Comparison of ENCODE assay signal across 9 cellular contexts in the genomic region with DNA sequence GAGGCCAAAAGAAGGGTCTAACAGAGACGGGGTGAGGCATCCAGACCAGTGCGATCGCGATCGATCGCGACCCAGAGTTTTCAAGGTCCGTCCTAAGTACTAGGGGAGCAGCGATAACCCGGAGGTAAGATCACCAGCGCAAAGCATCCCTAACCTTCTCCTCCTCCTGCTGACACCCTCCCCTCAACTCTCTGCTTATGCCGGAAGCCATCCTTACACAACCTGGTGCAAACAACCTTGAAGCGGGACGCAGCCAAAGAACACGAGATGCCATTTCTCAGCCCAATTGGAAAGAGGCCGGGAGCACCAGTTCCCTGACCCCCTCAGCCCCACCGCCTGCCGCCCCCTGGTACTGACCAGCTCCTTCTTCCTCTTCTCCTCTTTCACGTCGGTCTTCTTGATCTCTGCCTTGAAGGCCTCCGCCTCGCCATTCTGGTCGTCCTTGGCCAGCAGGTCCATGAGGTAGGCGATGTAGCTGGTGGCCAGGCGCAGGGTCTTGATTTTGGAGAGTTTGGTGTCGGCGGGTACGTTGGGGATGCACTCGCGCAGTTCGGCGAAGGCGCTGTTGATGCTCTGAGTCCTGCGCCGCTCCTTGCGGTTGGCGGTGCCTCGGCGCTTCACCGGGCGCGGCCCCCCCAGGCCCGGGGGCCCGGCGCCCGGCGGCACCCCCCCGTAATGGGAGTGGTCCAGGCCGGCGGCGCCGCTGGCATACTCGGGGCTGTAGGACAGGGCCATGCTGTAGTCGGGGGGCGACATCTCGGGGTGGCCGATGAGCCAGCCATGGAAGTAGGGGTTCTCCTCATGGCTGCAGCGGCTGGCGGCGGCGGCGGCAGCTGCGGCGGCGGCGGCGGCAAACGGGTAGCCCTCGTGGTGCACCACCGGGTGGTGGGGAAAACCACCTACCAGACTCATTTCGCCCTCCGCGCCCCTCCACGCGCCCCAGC. TPM values are rescaled to one million over a fixed set of nuclear protein-coding genes. Genes with fewer than 3 reads are reported as not detected.
DNase-seq lines count a peak whose midpoint lies in the region; ATAC-seq and TF ChIP-seq lines count a peak whose summit lies in the region.
"Had no signal": no experiment of that assay in that cellular context is flagged by ENCODE, and none has a peak within 500 bp of the region (broad histone marks: within the 10 kb centered on the region; RNA-seq: fewer than 3 reads in every experiment).

No MANE protein-coding gene starts in this region.

- peaks cover 11% of the 10 kb centered on the region for H3K9me3 Mint-ChIP-seq in activated T-helper 1 cell treated with anti-CD3 and anti-CD28 coated beads, Interleukin-12 subunit alpha, Interleukin-12 subunit beta, Interleukin-2, Interleukin-4 antibody, amounts not matched to agents 30 ng/mL and 10 ng/mL and 1 ng/mL, durations not matched to agents 14 hours and 24 hours and 36 hours

- intact Hi-C loops in activated T-helper 1 cell treated with anti-CD3 and anti-CD28 coated beads, Interleukin-12 subunit alpha, Interleukin-12 subunit beta, Interleukin-2, Interleukin-4 antibody, amounts not matched to agents 30 ng/mL and 10 ng/mL and 1 ng/mL, durations not matched to agents 14 hours and 24 hours and 36 hours (cut with micrococcal nuclease): loop anchor here (1.0 kb wide), 2 partner anchors 9 to 19 kb away; no protein-coding TSS in a partner anchor
- intact Hi-C loops in tibial artery (cut with DNase I; ENCODE audit: low total_unique reads): no loop called here

- H3K27ac Mint-ChIP-seq in activated T-helper 1 cell treated with anti-CD3 and anti-CD28 coated beads, Interleukin-12 subunit alpha, Interleukin-12 subunit beta, Interleukin-2, Interleukin-4 antibody, amounts not matched to agents 30 ng/mL and 10 ng/mL and 1 ng/mL, durations not matched to agents 14 hours and 24 hours and 36 hours: peak overlapping the region; percentile 77

- no peaks in the 10 kb centered on the region for H3K36me3 ChIP-seq in tibial artery

- peak in 1 of 2 experiments; percentile 7 for TF ChIP-seq CTCF in tibial artery (IDR thresholded peaks at IDR 0.05)

- H3K4me3 Mint-ChIP-seq in activated T-helper 1 cell treated with anti-CD3 and anti-CD28 coated beads, Interleukin-12 subunit alpha, Interleukin-12 subunit beta, Interleukin-2, Interleukin-4 antibody, amounts not matched to agents 30 ng/mL and 10 ng/mL and 1 ng/mL, durations not matched to agents 14 hours and 24 hours and 36 hours: no peak overlapping the region

- peak; percentile 32 to 34 for DNase-seq in activated T-cell treated with anti-CD3 and anti-CD28 coated beads, Interleukin-2, amount 50 U/mL, for 48 hours
- DNase-seq in activated T-cell treated with anti-CD3 and anti-CD28 coated beads for 4 hours (no peak), tibial artery (peak in 1 of 2 donors; percentile 77), RKO (ENCODE audit: low spot score) (no peak), midbrain (lab: John Stamatoyannopoulos, UW) (no peak)
- DNase-seq in activated T-helper 1 cell treated with anti-CD3 and anti-CD28 coated beads, Interleukin-12 subunit alpha, Interleukin-12 subunit beta, Interleukin-2, Interleukin-4 antibody, amounts not matched to agents 30 ng/mL and 10 ng/mL and 1 ng/mL, durations not matched to agents 14 hours and 24 hours and 36 hours (ENCODE audit: low spot score): no peak

- H3K27ac ChIP-seq in tibial artery: peak overlapping the region; percentile 97 to 99

- H3K9me3 ChIP-seq in iPS-18c (ENCODE audit: control insufficient read depth, insufficient read depth, low read length) (peaks cover 2% of the 10 kb centered on the region), tibial artery (no peaks in the 10 kb centered on the region)

- H3K4me3 ChIP-seq in iPS-18c (ENCODE audit: insufficient read depth, low read depth, low read length) (peak overlapping the region; percentile 31; the same call in 1 of the 2 replicates), tibial artery (peak overlapping the region; percentile 91 to 92)

- peaks cover 0 to 37% (median 26%) of the 10 kb centered on the region in 4 donors for H3K4me1 ChIP-seq in tibial artery

- H3K36me3 Mint-ChIP-seq in activated T-helper 1 cell treated with anti-CD3 and anti-CD28 coated beads, Interleukin-12 subunit alpha, Interleukin-12 subunit beta, Interleukin-2, Interleukin-4 antibody, amounts not matched to agents 30 ng/mL and 10 ng/mL and 1 ng/mL, durations not matched to agents 14 hours and 24 hours and 36 hours (ENCODE audit: low read depth): peaks cover 10% of the 10 kb centered on the region

- no peaks in the 10 kb centered on the region for H3K27me3 ChIP-seq in tibial artery

- ATAC-seq in HG03280 (IDR thresholded peaks at IDR 0.05; ENCODE audit: unreplicated experiment): no peak
- ATAC-seq: HCT116 had no signal

- H3K27me3 Mint-ChIP-seq in activated T-helper 1 cell treated with anti-CD3 and anti-CD28 coated beads, Interleukin-12 subunit alpha, Interleukin-12 subunit beta, Interleukin-2, Interleukin-4 antibody, amounts not matched to agents 30 ng/mL and 10 ng/mL and 1 ng/mL, durations not matched to agents 14 hours and 24 hours and 36 hours (ENCODE audit: insufficient read depth): peaks cover 82% of the 10 kb centered on the region

- H3K4me1 Mint-ChIP-seq in activated T-helper 1 cell treated with anti-CD3 and anti-CD28 coated beads, Interleukin-12 subunit alpha, Interleukin-12 subunit beta, Interleukin-2, Interleukin-4 antibody, amounts not matched to agents 30 ng/mL and 10 ng/mL and 1 ng/mL, durations not matched to agents 14 hours and 24 hours and 36 hours (ENCODE audit: low read depth): peaks cover 16% of the 10 kb centered on the region

RNA-seq across cellular contexts. Expression of a gene that starts 1.4 kb away (rescaled TPM):
- total RNA-seq in activated T-helper 1 cell treated with anti-CD3 and anti-CD28 coated beads, Interleukin-12 subunit alpha, Interleukin-12 subunit beta, Interleukin-2, Interleukin-4 antibody, amounts not matched to agents 30 ng/mL and 10 ng/mL and 1 ng/mL, durations not matched to agents 14 hours and 24 hours and 36 hours: not detected in 2 replicates

Comparison
In these comparisons a context has a peak if more than half of its experiments do, and no peak if none do; other contexts are left out.
1. DNase-seq: peak in activated T-cell treated with anti-CD3 and anti-CD28 coated beads, Interleukin-2, amount 50 U/mL, for 48 hours (2 of 2); none in activated T-cell treated with anti-CD3 and anti-CD28 coated beads for 4 hours (single experiment), activated T-helper 1 cell treated with anti-CD3 and anti-CD28 coated beads, Interleukin-12 subunit alpha, Interleukin-12 subunit beta, Interleukin-2, Interleukin-4 antibody, amounts not matched to agents 30 ng/mL and 10 ng/mL and 1 ng/mL, durations not matched to agents 14 hours and 24 hours and 36 hours (single experiment), RKO (single experiment) and midbrain (single experiment).